Comparison of ENCODE assay signal across 12 cellular contexts in genomic region chr15:68057089-68057488, GRCh38. TPM values are rescaled to one million over a fixed set of nuclear protein-coding genes. Genes with fewer than 3 reads are reported as not detected.
A peak's percentile ranks its signal among the peaks of the same experiment; 100 is the strongest.
DNase-seq lines count a peak whose midpoint lies in the region; ATAC-seq and TF ChIP-seq lines count a peak whose summit lies in the region.
"Had no signal": no experiment of that assay in that cellular context is flagged by ENCODE, and none has a peak within 500 bp of the region (broad histone marks: within the 10 kb centered on the region; RNA-seq: fewer than 3 reads in every experiment).

No MANE protein-coding gene starts in this region.

- H3K4me1 Mint-ChIP-seq in activated naive CD8-positive, alpha-beta T cell treated with anti-CD3 and anti-CD28 coated beads for 36 hours: peaks cover 59% of the 10 kb centered on the region
- H3K4me1 Mint-ChIP-seq in mesothelial cell of epicardium: peaks cover 41% of the 10 kb centered on the region

- ATAC-seq in left ventricle myocardium superior: no peak
- ATAC-seq in GM18909 (IDR thresholded peaks at IDR 0.05; ENCODE audit: poor library complexity, unreplicated experiment): no peak
- ATAC-seq: effector memory CD8-positive, alpha-beta T cell; left colon; upper lobe of right lung had no signal

- peak overlapping the region; percentile 27 for H3K4me3 Mint-ChIP-seq in activated naive CD8-positive, alpha-beta T cell treated with anti-CD3 and anti-CD28 coated beads for 36 hours
- H3K4me3 Mint-ChIP-seq in mesothelial cell of epicardium: peak overlapping the region; percentile 85

- no peaks in the 10 kb centered on the region for H3K9me2 ChIP-seq in GM23248 (ENCODE audit: insufficient read depth)

- peaks cover 40% of the 10 kb centered on the region for H4K20me1 ChIP-seq in GM23248 (ENCODE audit: insufficient read depth)

- BruUV-seq in A673 (replicated peaks; lab: Mats Ljungman, UMichigan): no TSS peak

- no peak overlapping the region for H3K27ac Mint-ChIP-seq in activated naive CD8-positive, alpha-beta T cell treated with anti-CD3 and anti-CD28 coated beads for 36 hours
- H3K27ac Mint-ChIP-seq in mesothelial cell of epicardium: peak overlapping the region; percentile 91

- H3K27ac ChIP-seq in A673 (ENCODE audit: low read depth, low read length, poor library complexity, severe bottlenecking) (no peak overlapping the region), GM23248 (no peak overlapping the region)
- H3K27ac ChIP-seq: upper lobe of right lung had no signal

- H3K27me3 ChIP-seq in A673 (replicated peaks; ENCODE audit: insufficient read depth, low read depth, low read length, poor library complexity) (no peaks in the 10 kb centered on the region), GM23248 (replicated peaks; ENCODE audit: insufficient read depth) (no peaks in the 10 kb centered on the region)
- H3K27me3 ChIP-seq: upper lobe of right lung had no signal

- peaks cover 79% of the 10 kb centered on the region for H3K79me2 ChIP-seq in GM23248 (ENCODE audit: insufficient read depth)

- H2AFZ ChIP-seq in GM23248: no peak overlapping the region

- intact Hi-C loops in A673 (cut with micrococcal nuclease; ENCODE audit: unreplicated experiment) (no loop called here), left ventricle myocardium superior (cut with micrococcal nuclease) (no loop called here)

- H3K4me1 ChIP-seq in A673 (ENCODE audit: insufficient read depth, low read length, poor library complexity, severe bottlenecking): peaks cover 21% of the 10 kb centered on the region
- H3K4me1 ChIP-seq in GM23248 (ENCODE audit: insufficient read depth): peaks cover 19% of the 10 kb centered on the region

- H3K4me2 ChIP-seq in GM23248 (ENCODE audit: unreplicated experiment): peak overlapping the region; percentile 97

- POLR2A ChIA-PET in A673 (lab: Charles Lee; ENCODE audit: low non-redundant PET): no interaction called here

- DNase-seq in A673 (ENCODE audit: low spot score) (no peak), GM23248 (peak; percentile 15), mesothelial cell of epicardium (ENCODE audit: low spot score in 2 of 2, unreplicated experiment in 2 of 2) (no peak), left ventricle myocardium superior (no peak), NCI-H2029 treated with DMSO at 0.1 percent for 48 hours (lab: John Stamatoyannopoulos, UW) (no peak), T-helper 2 cell (no peak)
- DNase-seq in activated naive CD8-positive, alpha-beta T cell treated with anti-CD3 and anti-CD28 coated beads for 36 hours: no peak
- DNase-seq: effector memory CD8-positive, alpha-beta T cell; left colon; SW 1271; upper lobe of right lung had no signal

- 0 out of 2 replicates have a peak, but pooled peaks cover 4% of the 10 kb centered on the region for H3F3A ChIP-seq in GM23248 (ENCODE audit: insufficient read depth)

- peak overlapping the region; percentile 92 for H3K9ac ChIP-seq in GM23248

- H3K36me3 ChIP-seq in A673 (ENCODE audit: insufficient read depth, low read length, poor library complexity, severe bottlenecking) (no peaks in the 10 kb centered on the region), GM23248 (ENCODE audit: low read depth) (no peaks in the 10 kb centered on the region)
- H3K36me3 ChIP-seq: upper lobe of right lung had no signal

- TF ChIP-seq CTCF in A673 (conservative IDR thresholded peaks at IDR 0.05; ENCODE audit: low read depth, low read length): no peak
- TF ChIP-seq CTCF in mesothelial cell of epicardium (IDR thresholded peaks at IDR 0.05; ENCODE audit: unreplicated experiment): no peak

- peaks cover 2% of the 10 kb centered on the region for H3K36me3 Mint-ChIP-seq in activated naive CD8-positive, alpha-beta T cell treated with anti-CD3 and anti-CD28 coated beads for 36 hours
- peaks cover 2% of the 10 kb centered on the region for H3K36me3 Mint-ChIP-seq in mesothelial cell of epicardium

- CTCF ChIA-PET in A673 (lab: Charles Lee): no interaction called here

- H3K9me3 ChIP-seq in A673 (ENCODE audit: low read depth, low read length, poor library complexity, severe bottlenecking) (no peaks in the 10 kb centered on the region), GM23248 (ENCODE audit: low read depth) (no peaks in the 10 kb centered on the region)
- H3K9me3 ChIP-seq: upper lobe of right lung had no signal

- H3K9me3 Mint-ChIP-seq in activated naive CD8-positive, alpha-beta T cell treated with anti-CD3 and anti-CD28 coated beads for 36 hours: peaks cover 3% of the 10 kb centered on the region
- H3K9me3 Mint-ChIP-seq in mesothelial cell of epicardium: no peaks in the 10 kb centered on the region
- H3K9me3 Mint-ChIP-seq: effector memory CD8-positive, alpha-beta T cell had no signal

- H3K4me3 ChIP-seq in A673 (ENCODE audit: low read depth, low read length, poor library complexity, severe bottlenecking) (peak overlapping the region; percentile 88), GM23248 (no peak overlapping the region)

- H3K27me3 Mint-ChIP-seq in activated naive CD8-positive, alpha-beta T cell treated with anti-CD3 and anti-CD28 coated beads for 36 hours: peaks cover 11% of the 10 kb centered on the region
- no peaks in the 10 kb centered on the region for H3K27me3 Mint-ChIP-seq in mesothelial cell of epicardium (ENCODE audit: low read depth)
- H3K27me3 Mint-ChIP-seq: effector memory CD8-positive, alpha-beta T cell had no signal

- in situ Hi-C loops in GM23248 (cut with MboI): no loop called here

RNA-seq across cellular contexts. Expression of gene PIAS1, which starts 3.0 kb away (rescaled TPM):
- total RNA-seq in A673 (2021) (37.5 and 40.2 TPM in 2 replicates), mesothelial cell of epicardium (68.2 to 71.1 TPM (median 69.2 TPM) in 3 replicates), left ventricle myocardium superior (27.2 TPM)
- total RNA-seq in GM23248 (2014; rRNA removed; shearing (Covaris generic)): 10.9 and 14.8 TPM in 2 replicates
- 32.3 and 34.4 TPM in 2 replicates for polyA plus RNA-seq in GM23248 (2016; fragmentation: Nextera tagmentation; extraction: Ambion mirVana)
- 10 to 100 TPM; 20.4 to 24.4 TPM for total RNA-seq in activated naive CD8-positive, alpha-beta T cell treated with anti-CD3 and anti-CD28 coated beads for 36 hours
